ENCODE assay signal across 34 cellular contexts in the genomic region with DNA sequence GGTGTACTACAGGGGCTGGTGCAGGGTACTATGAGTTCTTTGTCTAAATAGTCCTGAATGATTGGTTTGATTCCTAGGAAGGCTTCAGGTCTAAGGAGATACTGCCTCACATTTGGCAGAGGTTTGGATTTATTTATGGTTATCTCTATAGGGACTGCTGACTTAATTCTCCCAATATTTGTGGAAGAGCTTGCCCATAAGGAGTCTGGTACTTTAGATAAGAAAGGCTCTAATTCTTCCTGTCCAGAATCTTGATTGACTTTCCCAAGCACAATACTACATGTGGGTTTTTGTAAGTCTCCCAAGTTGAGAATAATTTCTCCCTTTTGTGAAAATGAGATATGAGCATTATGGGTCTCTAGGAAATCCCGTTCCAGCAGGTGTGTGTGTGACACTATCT.
"Had no signal": no experiment of that assay in that cellular context is flagged by ENCODE, and none has a peak within 500 bp of the region (broad histone marks: within the 10 kb centered on the region; RNA-seq: fewer than 3 reads in every experiment).

No MANE protein-coding gene starts in this region.

- H3K27me3 ChIP-seq: ascending aorta had no signal

- H3K27me3 Mint-ChIP-seq: activated naive CD4-positive, alpha-beta T cell treated with anti-CD3 and anti-CD28 coated beads, Interleukin-2, amount 50 U/mL, for 24 hours; brain had no signal

- H3K9me3 Mint-ChIP-seq: activated CD4-positive, alpha-beta memory T cell treated with anti-CD3 and anti-CD28 coated beads, Interleukin-2, amount 10 ng/mL, durations not matched to agents 7 days and 5 days; activated CD4-positive, alpha-beta T cell treated with anti-CD3 and anti-CD28 coated beads, Interleukin-2, amount 10 ng/mL, durations not matched to agents 7 days and 5 days; activated naive CD4-positive, alpha-beta T cell treated with anti-CD3 and anti-CD28 coated beads, Interleukin-2, amount 10 ng/mL, durations not matched to agents 7 days and 5 days; activated naive CD4-positive, alpha-beta T cell treated with anti-CD3 and anti-CD28 coated beads, Interleukin-2, amount 50 U/mL, for 24 hours; activated naive CD8-positive, alpha-beta T cell treated with anti-CD3 and anti-CD28 coated beads, Interleukin-2, amount 10 ng/mL, durations not matched to agents 7 days and 5 days; activated naive CD8-positive, alpha-beta T cell treated with anti-CD3 and anti-CD28 coated beads, Interleukin-2, amount 50 U/mL, for 24 hours; activated T-helper 2 cell treated with anti-CD3 and anti-CD28 coated beads, Interferon-gamma antibody, Interleukin-2, Interleukin-4, amounts not matched to agents 10 μg/mL and 5 μg/mL and 100 μg/mL, durations not matched to agents 14 hours and 24 hours and 36 hours; brain; T-helper 1 cell treated with Interleukin-12 subunit alpha and Interleukin-12 subunit beta and Interleukin-4 antibody, amounts not matched to agents 30 μg/mL and 1 μg/mL, for 36 hours; T-helper 2 cell treated with Interferon-gamma antibody and Interleukin-4, amounts not matched to agents 5 μg/mL and 100 μg/mL, for 36 hours; WTC11 had no signal

- H3K4me3 Mint-ChIP-seq: activated CD4-positive, alpha-beta memory T cell treated with anti-CD3 and anti-CD28 coated beads, Interleukin-2, amount 10 ng/mL, durations not matched to agents 7 days and 5 days; activated CD4-positive, alpha-beta T cell treated with anti-CD3 and anti-CD28 coated beads for 36 hours; activated CD4-positive, alpha-beta T cell treated with anti-CD3 and anti-CD28 coated beads, Interleukin-2, amount 10 ng/mL, durations not matched to agents 7 days and 5 days; activated CD8-positive, alpha-beta memory T cell treated with anti-CD3 and anti-CD28 coated beads, Interleukin-2, amount 10 ng/mL, durations not matched to agents 7 days and 5 days; activated CD8-positive, alpha-beta T cell treated with anti-CD3 and anti-CD28 coated beads, Interleukin-2, amount 10 ng/mL, durations not matched to agents 7 days and 5 days; activated naive CD4-positive, alpha-beta T cell treated with anti-CD3 and anti-CD28 coated beads, Interleukin-2, amount 10 ng/mL, durations not matched to agents 7 days and 5 days; activated naive CD4-positive, alpha-beta T cell treated with anti-CD3 and anti-CD28 coated beads, Interleukin-2, amount 50 U/mL, for 24 hours; activated naive CD8-positive, alpha-beta T cell; activated naive CD8-positive, alpha-beta T cell treated with anti-CD3 and anti-CD28 coated beads, Interleukin-2, amount 10 ng/mL, durations not matched to agents 7 days and 5 days; activated naive CD8-positive, alpha-beta T cell treated with anti-CD3 and anti-CD28 coated beads, Interleukin-2, amount 50 U/mL, for 24 hours; brain; T-helper 1 cell treated with Interleukin-12 subunit alpha and Interleukin-12 subunit beta and Interleukin-4 antibody, amounts not matched to agents 30 μg/mL and 1 μg/mL, for 36 hours; T-helper 2 cell treated with Interferon-gamma antibody and Interleukin-4, amounts not matched to agents 5 μg/mL and 100 μg/mL, for 36 hours; WTC11 had no signal

- H3K27ac Mint-ChIP-seq: activated CD4-positive, alpha-beta memory T cell treated with anti-CD3 and anti-CD28 coated beads, Interleukin-2, amount 10 ng/mL, durations not matched to agents 7 days and 5 days; activated CD4-positive, alpha-beta T cell treated with anti-CD3 and anti-CD28 coated beads for 36 hours; activated CD4-positive, alpha-beta T cell treated with anti-CD3 and anti-CD28 coated beads, Interleukin-2, amount 10 ng/mL, durations not matched to agents 7 days and 5 days; activated CD8-positive, alpha-beta memory T cell treated with anti-CD3 and anti-CD28 coated beads, Interleukin-2, amount 10 ng/mL, durations not matched to agents 7 days and 5 days; activated CD8-positive, alpha-beta T cell treated with anti-CD3 and anti-CD28 coated beads, Interleukin-2, amount 10 ng/mL, durations not matched to agents 7 days and 5 days; activated naive CD4-positive, alpha-beta T cell treated with anti-CD3 and anti-CD28 coated beads, Interleukin-2, amount 10 ng/mL, durations not matched to agents 7 days and 5 days; activated naive CD4-positive, alpha-beta T cell treated with anti-CD3 and anti-CD28 coated beads, Interleukin-2, amount 50 U/mL, for 24 hours; activated naive CD8-positive, alpha-beta T cell; activated naive CD8-positive, alpha-beta T cell treated with anti-CD3 and anti-CD28 coated beads, Interleukin-2, amount 10 ng/mL, durations not matched to agents 7 days and 5 days; activated naive CD8-positive, alpha-beta T cell treated with anti-CD3 and anti-CD28 coated beads, Interleukin-2, amount 50 U/mL, for 24 hours; activated T-helper 2 cell treated with anti-CD3 and anti-CD28 coated beads, Interferon-gamma antibody, Interleukin-2, Interleukin-4, amounts not matched to agents 10 μg/mL and 5 μg/mL and 100 μg/mL, durations not matched to agents 14 hours and 24 hours and 36 hours; brain; T-helper 1 cell treated with Interleukin-12 subunit alpha and Interleukin-12 subunit beta and Interleukin-4 antibody, amounts not matched to agents 30 μg/mL and 1 μg/mL, for 36 hours; T-helper 2 cell treated with Interferon-gamma antibody and Interleukin-4, amounts not matched to agents 5 μg/mL and 100 μg/mL, for 36 hours; WTC11 had no signal

- ATAC-seq: activated CD4-positive, alpha-beta T cell treated with anti-CD3 and anti-CD28 coated beads for 36 hours; activated CD4-positive, CD25-positive, alpha-beta regulatory T cell treated with anti-CD3 and anti-CD28 coated beads, Interleukin-2, amount 50 U/mL, for 24 hours; activated CD8-positive, alpha-beta memory T cell treated with anti-CD3 and anti-CD28 coated beads, Interleukin-2, amount 10 ng/mL, durations not matched to agents 7 days and 5 days; activated CD8-positive, alpha-beta T cell treated with anti-CD3 and anti-CD28 coated beads, Interleukin-2, amount 10 ng/mL, durations not matched to agents 7 days and 5 days; activated naive CD8-positive, alpha-beta T cell treated with anti-CD3 and anti-CD28 coated beads, Interleukin-2, amount 50 U/mL, for 24 hours; WTC11 had no signal

- H3K9me3 ChIP-seq: ascending aorta had no signal

- H3K4me1 ChIP-seq: ascending aorta had no signal

- DNase-seq: activated CD4-positive, alpha-beta memory T cell treated with anti-CD3 and anti-CD28 coated beads, Interleukin-2, amount 10 ng/mL, durations not matched to agents 7 days and 5 days; activated CD4-positive, alpha-beta T cell treated with anti-CD3 and anti-CD28 coated beads for 1 hour; activated CD4-positive, alpha-beta T cell treated with anti-CD3 and anti-CD28 coated beads for 36 hours; activated CD4-positive, alpha-beta T cell treated with anti-CD3 and anti-CD28 coated beads for 48 hours; activated CD4-positive, alpha-beta T cell treated with anti-CD3 and anti-CD28 coated beads, Interleukin-2, amount 10 ng/mL, durations not matched to agents 7 days and 5 days; activated CD4-positive, alpha-beta T cell treated with anti-CD3 and anti-CD28 coated beads, Interleukin-2, amount 50 U/mL, for 48 hours; activated CD4-positive, CD25-positive, alpha-beta regulatory T cell; activated CD8-positive, alpha-beta memory T cell treated with anti-CD3 and anti-CD28 coated beads for 24 hours; activated CD8-positive, alpha-beta memory T cell treated with anti-CD3 and anti-CD28 coated beads, Interleukin-2, amount 10 ng/mL, durations not matched to agents 7 days and 5 days; activated CD8-positive, alpha-beta memory T cell treated with anti-CD3 and anti-CD28 coated beads, Interleukin-2, amount 50 U/mL, for 48 hours; activated CD8-positive, alpha-beta T cell treated with anti-CD3 and anti-CD28 coated beads, Interleukin-2, amount 10 ng/mL, durations not matched to agents 7 days and 5 days; activated effector memory CD4-positive, alpha-beta T cell treated with Interleukin-2 at 50 U/mL for 16 hours; activated gamma-delta T cell; activated naive CD4-positive, alpha-beta T cell treated with anti-CD3 and anti-CD28 coated beads, Interleukin-2, amount 10 ng/mL, durations not matched to agents 7 days and 5 days; activated naive CD4-positive, alpha-beta T cell treated with Interleukin-2 at 50 U/mL for 16 hours; activated naive CD8-positive, alpha-beta T cell treated with anti-CD3 and anti-CD28 coated beads, Interleukin-2, amount 10 ng/mL, durations not matched to agents 7 days and 5 days; activated naive CD8-positive, alpha-beta T cell treated with anti-CD3 and anti-CD28 coated beads, Interleukin-2, amount 50 U/mL, for 24 hours; activated T-cell treated with anti-CD3 and anti-CD28 coated beads, Interleukin-2, amount 50 U/mL, for 48 hours; amygdala; anterior cingulate cortex; central memory CD4-positive, alpha-beta T cell; T-helper 1 cell; T-helper 2 cell; T-helper 9 cell; WERI-Rb-1 had no signal

- H3K36me3 ChIP-seq: ascending aorta, WERI-Rb-1 had no signal

- H3K36me3 Mint-ChIP-seq: activated CD8-positive, alpha-beta memory T cell treated with anti-CD3 and anti-CD28 coated beads, Interleukin-2, amount 10 ng/mL, durations not matched to agents 7 days and 5 days; activated naive CD4-positive, alpha-beta T cell treated with anti-CD3 and anti-CD28 coated beads, Interleukin-2, amount 10 ng/mL, durations not matched to agents 7 days and 5 days; activated naive CD4-positive, alpha-beta T cell treated with anti-CD3 and anti-CD28 coated beads, Interleukin-2, amount 50 U/mL, for 24 hours; activated naive CD8-positive, alpha-beta T cell; activated naive CD8-positive, alpha-beta T cell treated with anti-CD3 and anti-CD28 coated beads, Interleukin-2, amount 10 ng/mL, durations not matched to agents 7 days and 5 days; brain; WTC11 had no signal

- H3K27ac ChIP-seq: ascending aorta, WERI-Rb-1 had no signal

- H3K4me3 ChIP-seq: ascending aorta had no signal
